Comparison of ENCODE assay signal across 11 cellular contexts in genomic region chr12:104573-105081, GRCh38. TPM values are rescaled to one million over a fixed set of nuclear protein-coding genes. Genes with fewer than 3 reads are reported as not detected.
DNase-seq lines count a peak whose midpoint lies in the region; ATAC-seq and TF ChIP-seq lines count a peak whose summit lies in the region.
"Had no signal": no experiment of that assay in that cellular context is flagged by ENCODE, and none has a peak within 500 bp of the region (broad histone marks: within the 10 kb centered on the region; RNA-seq: fewer than 3 reads in every experiment).

No MANE protein-coding gene starts in this region.

- no peaks in the 10 kb centered on the region for H3K9me3 ChIP-seq in aorta (ENCODE audit: control insufficient read depth, low read length)
- H3K9me3 ChIP-seq: upper lobe of left lung had no signal

- no peak overlapping the region for H3K4me3 ChIP-seq in aorta (ENCODE audit: low read length in 2 of 2)
- H3K4me3 ChIP-seq: upper lobe of left lung had no signal

- no peak for TF ChIP-seq CTCF in Calu3 (IDR thresholded peaks at IDR 0.05; ENCODE audit: unreplicated experiment)

- H3K27me3 Mint-ChIP-seq in activated T-cell treated with anti-CD3 and anti-CD28 coated beads, Interleukin-2, amount 50 U/mL, for 24 hours, result peaks cover 20% of the 10 kb centered on the region
- H3K27me3 Mint-ChIP-seq in activated T-cell treated with anti-CD3 and anti-CD28 coated beads, Interleukin-2, amount 50 U/mL, for 4 hours (ENCODE audit: low read depth), result peaks cover 14% of the 10 kb centered on the region
- H3K27me3 Mint-ChIP-seq in activated T-helper 1 cell treated with anti-CD3 and anti-CD28 coated beads, Interleukin-12 subunit alpha, Interleukin-12 subunit beta, Interleukin-2, Interleukin-4 antibody, amounts not matched to agents 30 ng/mL and 10 ng/mL and 1 ng/mL, durations not matched to agents 14 hours and 24 hours and 36 hours (ENCODE audit: insufficient read depth), result peaks cover 3% of the 10 kb centered on the region
- H3K27me3 Mint-ChIP-seq in Calu3 (ENCODE audit: unreplicated experiment), result peaks cover 40% of the 10 kb centered on the region

- CTCF ChIA-PET in Calu3 (lab: Charles Lee), result no interaction called here

- no peak overlapping the region for H3K27ac ChIP-seq in aorta (ENCODE audit: low read depth in 1 of 2, low read length in 2 of 2)
- H3K27ac ChIP-seq: upper lobe of left lung had no signal

- H3K36me3 Mint-ChIP-seq in activated T-cell treated with anti-CD3 and anti-CD28 coated beads, Interleukin-2, amount 50 U/mL, for 24 hours (ENCODE audit: low read depth), result no peaks in the 10 kb centered on the region
- H3K36me3 Mint-ChIP-seq in activated T-cell treated with anti-CD3 and anti-CD28 coated beads, Interleukin-2, amount 50 U/mL, for 4 hours (ENCODE audit: insufficient read depth), result no peaks in the 10 kb centered on the region
- no peaks in the 10 kb centered on the region for H3K36me3 Mint-ChIP-seq in activated T-helper 1 cell treated with anti-CD3 and anti-CD28 coated beads, Interleukin-12 subunit alpha, Interleukin-12 subunit beta, Interleukin-2, Interleukin-4 antibody, amounts not matched to agents 30 ng/mL and 10 ng/mL and 1 ng/mL, durations not matched to agents 14 hours and 24 hours and 36 hours (ENCODE audit: low read depth)
- peaks cover 5% of the 10 kb centered on the region for H3K36me3 Mint-ChIP-seq in Calu3 (ENCODE audit: insufficient read depth, unreplicated experiment)

- intact Hi-C loops in sciatic nerve (cut with DNase I) (no loop called here), aorta (cut with DNase I) (no loop called here), Calu3 (cut with micrococcal nuclease; ENCODE audit: unreplicated experiment) (no loop called here)
- intact Hi-C loops in activated T-helper 1 cell treated with anti-CD3 and anti-CD28 coated beads, Interleukin-12 subunit alpha, Interleukin-12 subunit beta, Interleukin-2, Interleukin-4 antibody, amounts not matched to agents 30 ng/mL and 10 ng/mL and 1 ng/mL, durations not matched to agents 14 hours and 24 hours and 36 hours (cut with micrococcal nuclease), result no loop called here

- WGBS in aorta, 2 donors, result 29 to 46% methylated on average over 40 of the region's 40 CpGs

- H3K4me1 ChIP-seq in aorta (ENCODE audit: control insufficient read depth in 1 of 2, insufficient read depth in 2 of 2, low read length in 2 of 2), result no peaks in the 10 kb centered on the region
- H3K4me1 ChIP-seq: upper lobe of left lung had no signal

- no peaks in the 10 kb centered on the region for H3K36me3 ChIP-seq in aorta (ENCODE audit: control insufficient read depth in 1 of 2, insufficient read depth in 2 of 2, low read length in 1 of 2)
- H3K36me3 ChIP-seq: upper lobe of left lung had no signal

- BruUV-seq in Calu3 (replicated peaks; lab: Mats Ljungman, UMichigan), result no TSS peak

- H3K4me3 Mint-ChIP-seq in activated T-cell treated with anti-CD3 and anti-CD28 coated beads, Interleukin-2, amount 50 U/mL, for 24 hours, result no peak overlapping the region
- H3K4me3 Mint-ChIP-seq in activated T-cell treated with anti-CD3 and anti-CD28 coated beads, Interleukin-2, amount 50 U/mL, for 4 hours, result no peak overlapping the region
- H3K4me3 Mint-ChIP-seq in activated T-helper 1 cell treated with anti-CD3 and anti-CD28 coated beads, Interleukin-12 subunit alpha, Interleukin-12 subunit beta, Interleukin-2, Interleukin-4 antibody, amounts not matched to agents 30 ng/mL and 10 ng/mL and 1 ng/mL, durations not matched to agents 14 hours and 24 hours and 36 hours, result no peak overlapping the region
- H3K4me3 Mint-ChIP-seq in Calu3 (ENCODE audit: low read depth, unreplicated experiment), result no peak overlapping the region

- ATAC-seq in activated T-cell treated with anti-CD3 and anti-CD28 coated beads, Interleukin-2, amount 50 U/mL, for 4 hours, result no peak
- peak; percentile 81 for ATAC-seq in sciatic nerve
- ATAC-seq in aorta (ENCODE audit: low FRiP score), result no peak
- ATAC-seq: SK-N-SH treated with all-trans-retinoic acid at 6 μM for 48 hours had no signal

- H3K27me3 ChIP-seq in aorta (ENCODE audit: control insufficient read depth in 1 of 2, insufficient read depth in 2 of 2, low read length in 1 of 2), result no peaks in the 10 kb centered on the region
- H3K27me3 ChIP-seq: upper lobe of left lung had no signal

- no peak overlapping the region for H3K27ac Mint-ChIP-seq in activated T-cell treated with anti-CD3 and anti-CD28 coated beads, Interleukin-2, amount 50 U/mL, for 24 hours
- H3K27ac Mint-ChIP-seq in activated T-helper 1 cell treated with anti-CD3 and anti-CD28 coated beads, Interleukin-12 subunit alpha, Interleukin-12 subunit beta, Interleukin-2, Interleukin-4 antibody, amounts not matched to agents 30 ng/mL and 10 ng/mL and 1 ng/mL, durations not matched to agents 14 hours and 24 hours and 36 hours, result no peak overlapping the region
- H3K27ac Mint-ChIP-seq in Calu3 (ENCODE audit: unreplicated experiment), result no peak overlapping the region

- H3K9me3 Mint-ChIP-seq in activated T-cell treated with anti-CD3 and anti-CD28 coated beads, Interleukin-2, amount 50 U/mL, for 24 hours, result no peaks in the 10 kb centered on the region
- H3K9me3 Mint-ChIP-seq in activated T-cell treated with anti-CD3 and anti-CD28 coated beads, Interleukin-2, amount 50 U/mL, for 4 hours, result no peaks in the 10 kb centered on the region
- no peaks in the 10 kb centered on the region for H3K9me3 Mint-ChIP-seq in activated T-helper 1 cell treated with anti-CD3 and anti-CD28 coated beads, Interleukin-12 subunit alpha, Interleukin-12 subunit beta, Interleukin-2, Interleukin-4 antibody, amounts not matched to agents 30 ng/mL and 10 ng/mL and 1 ng/mL, durations not matched to agents 14 hours and 24 hours and 36 hours
- no peaks in the 10 kb centered on the region for H3K9me3 Mint-ChIP-seq in Calu3 (ENCODE audit: low read depth, unreplicated experiment)

- peaks cover 9% of the 10 kb centered on the region for H3K4me1 Mint-ChIP-seq in activated T-cell treated with anti-CD3 and anti-CD28 coated beads, Interleukin-2, amount 50 U/mL, for 24 hours (ENCODE audit: low read depth)
- H3K4me1 Mint-ChIP-seq in activated T-cell treated with anti-CD3 and anti-CD28 coated beads, Interleukin-2, amount 50 U/mL, for 4 hours (ENCODE audit: low read depth), result peaks cover 11% of the 10 kb centered on the region
- peaks cover 4% of the 10 kb centered on the region for H3K4me1 Mint-ChIP-seq in activated T-helper 1 cell treated with anti-CD3 and anti-CD28 coated beads, Interleukin-12 subunit alpha, Interleukin-12 subunit beta, Interleukin-2, Interleukin-4 antibody, amounts not matched to agents 30 ng/mL and 10 ng/mL and 1 ng/mL, durations not matched to agents 14 hours and 24 hours and 36 hours (ENCODE audit: low read depth)
- peaks cover 7% of the 10 kb centered on the region for H3K4me1 Mint-ChIP-seq in Calu3 (ENCODE audit: low read depth, unreplicated experiment)

- peak; percentile 4 for DNase-seq in activated T-cell treated with anti-CD3 and anti-CD28 coated beads for 24 hours (ENCODE audit: low read depth)
- no peak for DNase-seq in activated T-cell treated with anti-CD3 and anti-CD28 coated beads, Interleukin-2, amount 50 U/mL, for 24 hours
- DNase-seq in NCI-H2107 (lab: John Stamatoyannopoulos, UW), result peak; percentile 88
- peak; percentile 14 for DNase-seq in activated T-cell treated with anti-CD3 and anti-CD28 coated beads, Interleukin-2, amount 50 U/mL, for 4 hours
- DNase-seq in sciatic nerve (ENCODE audit: low spot score), result peak; percentile 70
- no peak for DNase-seq in activated T-helper 1 cell treated with anti-CD3 and anti-CD28 coated beads, Interleukin-12 subunit alpha, Interleukin-12 subunit beta, Interleukin-2, Interleukin-4 antibody, amounts not matched to agents 30 ng/mL and 10 ng/mL and 1 ng/mL, durations not matched to agents 14 hours and 24 hours and 36 hours (ENCODE audit: low spot score)
- DNase-seq in aorta, result no peak
- DNase-seq in Calu3, result no peak
- DNase-seq: kidney glomerular epithelial cell had no signal

RNA-seq across cellular contexts. Expression of gene IQSEC3, which starts 38.1 kb away (rescaled TPM):
- under 1 TPM; 0.46 to 0.82 (median 0.51) TPM for total RNA-seq in activated T-cell treated with anti-CD3 and anti-CD28 coated beads, Interleukin-2, amount 50 U/mL, for 4 hours
- total RNA-seq in sciatic nerve (6.8 TPM), aorta (1 to 10 TPM; 3.0 to 6.4 TPM), Calu3 (2022) (0.42 TPM in 1 of 2 replicates, not detected in the other)
- 0.05 and 0.24 TPM in 2 replicates for total RNA-seq in activated T-helper 1 cell treated with anti-CD3 and anti-CD28 coated beads, Interleukin-12 subunit alpha, Interleukin-12 subunit beta, Interleukin-2, Interleukin-4 antibody, amounts not matched to agents 30 ng/mL and 10 ng/mL and 1 ng/mL, durations not matched to agents 14 hours and 24 hours and 36 hours
- polyA plus RNA-seq in aorta, result under 1 TPM in 1 of 2 donors, not detected in 1; 0.15 TPM

Comparison
In these comparisons a context has a peak if more than half of its experiments do, and no peak if none do; other contexts are left out.
1. DNase-seq: peak in activated T-cell treated with anti-CD3 and anti-CD28 coated beads for 24 hours (single experiment), NCI-H2107 (single experiment), activated T-cell treated with anti-CD3 and anti-CD28 coated beads, Interleukin-2, amount 50 U/mL, for 4 hours (single experiment) and sciatic nerve (single experiment); none in activated T-cell treated with anti-CD3 and anti-CD28 coated beads, Interleukin-2, amount 50 U/mL, for 24 hours (single experiment), activated T-helper 1 cell treated with anti-CD3 and anti-CD28 coated beads, Interleukin-12 subunit alpha, Interleukin-12 subunit beta, Interleukin-2, Interleukin-4 antibody, amounts not matched to agents 30 ng/mL and 10 ng/mL and 1 ng/mL, durations not matched to agents 14 hours and 24 hours and 36 hours (single experiment), aorta (0 of 2) and Calu3 (single experiment).